14 cellular contexts compared by ENCODE assay signal in genomic region chr2:104914509-104914908, GRCh38.
"Had no signal": no experiment of that assay in that cellular context is flagged by ENCODE, and none has a peak within 500 bp of the region (broad histone marks: within the 10 kb centered on the region; RNA-seq: fewer than 3 reads in every experiment).

No MANE protein-coding gene starts in this region.

- H3K4me1 ChIP-seq: pancreas, uterus had no signal

- H3K27ac ChIP-seq: cardiac muscle cell, dorsolateral prefrontal cortex, pancreas, uterus had no signal

- H3K27me3 ChIP-seq: cardiac muscle cell, dorsolateral prefrontal cortex, uterus had no signal

- H3K9me3 ChIP-seq: pancreas, uterus had no signal

- H3K4me3 ChIP-seq: cardiac muscle cell, dorsolateral prefrontal cortex, pancreas, uterus had no signal

- ATAC-seq: activated CD8-positive, alpha-beta T cell treated with anti-CD3 and anti-CD28 coated beads, Interleukin-2, amount 10 ng/mL, durations not matched to agents 7 days and 5 days; activated naive CD4-positive, alpha-beta T cell treated with anti-CD3 and anti-CD28 coated beads, Interleukin-2, amount 50 U/mL, for 72 hours; activated T-cell treated with anti-CD3 and anti-CD28 coated beads, Interleukin-2, amount 50 U/mL, for 72 hours; pancreas had no signal

- H3K36me3 ChIP-seq: cardiac muscle cell, pancreas, uterus had no signal

- DNase-seq: activated B cell treated with CpG ODN at 0.5 μM for 24 hours; activated CD4-positive, alpha-beta T cell treated with anti-CD3 and anti-CD28 coated beads, Interleukin-2, amount 10 ng/mL, durations not matched to agents 24 days and 14 days; activated CD8-positive, alpha-beta memory T cell treated with anti-CD3 and anti-CD28 coated beads, Interleukin-2, amount 50 U/mL, for 48 hours; activated CD8-positive, alpha-beta T cell treated with anti-CD3 and anti-CD28 coated beads, Interleukin-2, amount 10 ng/mL, durations not matched to agents 7 days and 5 days; activated gamma-delta T cell; activated T-cell treated with anti-CD3 and anti-CD28 coated beads, Interleukin-2, amount 50 U/mL, for 72 hours; dorsolateral prefrontal cortex; erythroblast; naive B cell; pancreas; stimulated activated CD4-positive, alpha-beta T cell treated with anti-CD3 and anti-CD28 coated beads, Interleukin-1b, Interleukin-23, amount 100 ng/mL, for 48 hours; uterus had no signal
